Comparison of ENCODE assay signal across 1 cellular context in genomic region chr16:57773680-57774295, GRCh38.
TF ChIP-seq lines count a peak whose summit lies in the region.

No MANE protein-coding gene starts in this region.

TF ChIP-seq in SK-N-SH, 30 proteins besides CTCF, POLR2A, EP300 and RAD21 (continued from another document):
- TF ChIP-seq REST (IDR thresholded peaks at IDR 0.05; ENCODE audit: low read depth, low read length) (no peak), USF1 (IDR thresholded peaks at IDR 0.05; ENCODE audit: borderline replicate concordance, low read depth) (no peak), RXRA (IDR thresholded peaks at IDR 0.05; ENCODE audit: borderline replicate concordance, low read depth) (no peak), JUND (IDR thresholded peaks at IDR 0.05) (no peak)
